Comparison of ENCODE assay signal across 18 cellular contexts in the genomic region with DNA sequence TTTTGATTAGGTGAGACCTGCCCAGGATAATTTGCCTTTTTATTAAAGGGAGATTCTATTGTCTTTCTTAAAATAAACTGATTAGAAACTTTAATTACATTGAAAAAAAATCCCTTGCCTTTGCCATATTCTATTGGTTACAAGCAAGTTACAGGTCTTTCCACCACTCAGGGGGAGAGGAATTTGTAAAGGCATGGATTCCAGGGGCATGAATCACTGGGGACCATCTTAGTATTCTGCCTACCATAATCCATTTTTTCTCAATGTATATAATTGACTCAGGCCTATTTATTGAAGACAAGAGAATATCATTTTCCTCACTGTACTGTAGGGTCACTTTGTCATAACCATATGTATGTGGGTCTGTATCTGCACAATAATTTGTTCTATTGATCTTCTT.
DNase-seq lines count a peak whose midpoint lies in the region; ATAC-seq, FAIRE-seq and TF ChIP-seq lines count a peak whose summit lies in the region.
"Had no signal": no experiment of that assay in that cellular context is flagged by ENCODE, and none has a peak within 500 bp of the region (broad histone marks: within the 10 kb centered on the region; RNA-seq: fewer than 3 reads in every experiment).

No MANE protein-coding gene starts in this region.

- POLR2A ChIA-PET in K562 (lab: Yijun Ruan, JAX), result no interaction called here

- FAIRE-seq in K562 (lab: Jason Lieb, UNC), result no peak
- FAIRE-seq: GM18507, HepG2 had no signal

- peaks cover 15% of the 10 kb centered on the region for H3K27me3 Mint-ChIP-seq in activated naive CD8-positive, alpha-beta T cell treated with anti-CD3 and anti-CD28 coated beads, Interleukin-2, amount 50 U/mL, for 24 hours

- no peaks in the 10 kb centered on the region for H3K4me1 ChIP-seq in HUES48 (ENCODE audit: control insufficient read depth, insufficient read depth, low read length)
- H3K4me1 ChIP-seq in K562 (replicated peaks in 1 of 2; ENCODE audit: control insufficient read depth in 2 of 2, insufficient read depth in 2 of 2, low read length in 2 of 2), result no peaks in the 10 kb centered on the region
- no peaks in the 10 kb centered on the region for H3K4me1 ChIP-seq in mesodermal cell (ENCODE audit: control insufficient read depth, insufficient read depth, low read length, poor library complexity, severe bottlenecking)

- H3K27ac Mint-ChIP-seq in activated naive CD8-positive, alpha-beta T cell treated with anti-CD3 and anti-CD28 coated beads, Interleukin-2, amount 50 U/mL, for 24 hours, result no peak overlapping the region
- H3K27ac Mint-ChIP-seq: B cell; CD4-positive, alpha-beta memory T cell; HFFc6 had no signal

- ATAC-seq in K562, result no peak
- no peak for ATAC-seq in activated naive CD8-positive, alpha-beta T cell treated with anti-CD3 and anti-CD28 coated beads, Interleukin-2, amount 50 U/mL, for 24 hours
- ATAC-seq in HG03378 (IDR thresholded peaks at IDR 0.05; ENCODE audit: unreplicated experiment), result no peak
- ATAC-seq: HepG2 had no signal

- BruUV-seq in K562 (replicated peaks; lab: Mats Ljungman, UMichigan), result no TSS peak

- H3K36me3 Mint-ChIP-seq in activated naive CD8-positive, alpha-beta T cell treated with anti-CD3 and anti-CD28 coated beads, Interleukin-2, amount 50 U/mL, for 24 hours (ENCODE audit: low read depth), result no peaks in the 10 kb centered on the region

- no peak for TF ChIP-seq POLR2A in K562 (conservative IDR thresholded peaks at IDR 0.05)

- H3K9ac ChIP-seq in HUES48 (ENCODE audit: low read depth, low read length) (no peak overlapping the region), K562 (ENCODE audit: insufficient read depth in 1 of 2, low read depth in 2 of 2, low read length in 2 of 2) (no peak overlapping the region)

- H4K20me1 ChIP-seq in K562 (replicated peaks; ENCODE audit: control insufficient read depth, insufficient read depth, low read length), result no peaks in the 10 kb centered on the region

- no peak overlapping the region for H3K4me2 ChIP-seq in K562 (ENCODE audit: insufficient read depth, low read length)

- in situ Hi-C loops in K562 (cut with MboI), result no loop called here

- intact Hi-C loops in K562 (cut with micrococcal nuclease), result no loop called here

- H3K4me3 ChIP-seq in HUES48 (ENCODE audit: low read depth, low read length) (no peak overlapping the region), K562 (no peak overlapping the region), mesodermal cell (ENCODE audit: extremely low read depth, insufficient read depth, low read length, poor library complexity, severe bottlenecking) (no peak overlapping the region)

- H3K27me3 ChIP-seq in HUES48 (ENCODE audit: control insufficient read depth, insufficient read depth, low read length) (no peaks in the 10 kb centered on the region), K562 (ENCODE audit: control insufficient read depth in 2 of 2, insufficient read depth in 2 of 2, low read length in 2 of 2) (no peaks in the 10 kb centered on the region; a peak in 1 of 5 replicates)

- peak overlapping the region; percentile 33 for H3K27ac ChIP-seq in HUES48 (ENCODE audit: low read depth, low read length)
- H3K27ac ChIP-seq in K562 (ENCODE audit: extremely low read depth, low read depth, low read length), result no peak overlapping the region
- peak overlapping the region; percentile 26 for H3K27ac ChIP-seq in mesodermal cell (ENCODE audit: low read depth, low read length, severe bottlenecking)
- H3K27ac ChIP-seq: C4-2B, HL-60 had no signal

- no peaks in the 10 kb centered on the region for H3K9me3 ChIP-seq in HUES48 (ENCODE audit: control insufficient read depth, insufficient read depth, low read length)
- H3K9me3 ChIP-seq in K562 (replicated peaks; ENCODE audit: control insufficient read depth, insufficient read depth, low read depth, low read length), result no peaks in the 10 kb centered on the region
- no peaks in the 10 kb centered on the region for H3K9me3 ChIP-seq in mesodermal cell (ENCODE audit: control insufficient read depth, low read length)

- no peaks in the 10 kb centered on the region for H3K9me1 ChIP-seq in K562 (ENCODE audit: control insufficient read depth, insufficient read depth, low read length)

- peaks cover 17% of the 10 kb centered on the region for H3K9me3 Mint-ChIP-seq in activated naive CD8-positive, alpha-beta T cell treated with anti-CD3 and anti-CD28 coated beads, Interleukin-2, amount 50 U/mL, for 24 hours
- H3K9me3 Mint-ChIP-seq: HFFc6 had no signal

- TF ChIP-seq EP300 in K562 (IDR thresholded peaks at IDR 0.05; ENCODE audit: low read length), result no peak

- peak overlapping the region; percentile 57; the same call in 1 of the 2 replicates for H2AFZ ChIP-seq in K562 (ENCODE audit: low read depth, low read length)

- H3K79me2 ChIP-seq in K562 (ENCODE audit: control insufficient read depth, insufficient read depth, low read length), result no peaks in the 10 kb centered on the region

- CTCF ChIA-PET in K562 (lab: Yijun Ruan, JAX; ENCODE audit: low intra/inter-chr PET ratio), result no interaction called here

- TF ChIP-seq CTCF in K562 (IDR thresholded peaks at IDR 0.05 in 2 of 3, conservative IDR thresholded peaks at IDR 0.05 in 1 of 3; ENCODE audit: insufficient read depth in 2 of 3, low read depth in 1 of 3, low read length in 3 of 3), result no peak

- no peak overlapping the region for H3K4me3 Mint-ChIP-seq in activated naive CD8-positive, alpha-beta T cell treated with anti-CD3 and anti-CD28 coated beads, Interleukin-2, amount 50 U/mL, for 24 hours
- H3K4me3 Mint-ChIP-seq: B cell; CD4-positive, alpha-beta memory T cell; HFFc6 had no signal

- no peaks in the 10 kb centered on the region for H3K36me3 ChIP-seq in HUES48 (ENCODE audit: control insufficient read depth, insufficient read depth, low read length)
- H3K36me3 ChIP-seq in K562 (ENCODE audit: control insufficient read depth, insufficient read depth, low read length), result no peaks in the 10 kb centered on the region
- no peaks in the 10 kb centered on the region for H3K36me3 ChIP-seq in mesodermal cell (ENCODE audit: control insufficient read depth, insufficient read depth, low read length)

- no peaks in the 10 kb centered on the region for H3K4me1 Mint-ChIP-seq in activated naive CD8-positive, alpha-beta T cell treated with anti-CD3 and anti-CD28 coated beads, Interleukin-2, amount 50 U/mL, for 24 hours
- H3K4me1 Mint-ChIP-seq: B cell; CD4-positive, alpha-beta memory T cell had no signal

- no peak for TF ChIP-seq RAD21 in K562 (CRISPR knock-in tag; conservative IDR thresholded peaks at IDR 0.05 in 1 of 2, IDR thresholded peaks at IDR 0.05 in 1 of 2)

- peak; percentile 65 for DNase-seq in ELR (ENCODE audit: low read depth)
- DNase-seq in K562 (ENCODE audit: extremely low read depth in 1 of 4, low spot score in 3 of 4), result no peak
- DNase-seq in activated naive CD8-positive, alpha-beta T cell treated with anti-CD3 and anti-CD28 coated beads, Interleukin-2, amount 50 U/mL, for 24 hours, result no peak
- no peak for DNase-seq in germinal center (ENCODE audit: low spot score)
- DNase-seq in stimulated activated CD4-positive, alpha-beta T cell treated with anti-CD3 and anti-CD28 coated beads, Interleukin-2, amount 100 ng/mL, for 24 hours, result no peak
- DNase-seq: CD4-positive, alpha-beta memory T cell; DMS79; GOT3; HCEC 1CT; HFFc6 had no signal

TF ChIP-seq in K562, 482 proteins besides CTCF, POLR2A, EP300 and RAD21 (continues in another document):
- TF ChIP-seq ZNF133 (CRISPR knock-in tag; IDR thresholded peaks at IDR 0.05) (no peak), PML (IDR thresholded peaks at IDR 0.05; ENCODE audit: low read length) (no peak), PTTG1 (tag; IDR thresholded peaks at IDR 0.05; ENCODE audit: low read depth) (no peak)
- TF ChIP-seq, protein P1, sequence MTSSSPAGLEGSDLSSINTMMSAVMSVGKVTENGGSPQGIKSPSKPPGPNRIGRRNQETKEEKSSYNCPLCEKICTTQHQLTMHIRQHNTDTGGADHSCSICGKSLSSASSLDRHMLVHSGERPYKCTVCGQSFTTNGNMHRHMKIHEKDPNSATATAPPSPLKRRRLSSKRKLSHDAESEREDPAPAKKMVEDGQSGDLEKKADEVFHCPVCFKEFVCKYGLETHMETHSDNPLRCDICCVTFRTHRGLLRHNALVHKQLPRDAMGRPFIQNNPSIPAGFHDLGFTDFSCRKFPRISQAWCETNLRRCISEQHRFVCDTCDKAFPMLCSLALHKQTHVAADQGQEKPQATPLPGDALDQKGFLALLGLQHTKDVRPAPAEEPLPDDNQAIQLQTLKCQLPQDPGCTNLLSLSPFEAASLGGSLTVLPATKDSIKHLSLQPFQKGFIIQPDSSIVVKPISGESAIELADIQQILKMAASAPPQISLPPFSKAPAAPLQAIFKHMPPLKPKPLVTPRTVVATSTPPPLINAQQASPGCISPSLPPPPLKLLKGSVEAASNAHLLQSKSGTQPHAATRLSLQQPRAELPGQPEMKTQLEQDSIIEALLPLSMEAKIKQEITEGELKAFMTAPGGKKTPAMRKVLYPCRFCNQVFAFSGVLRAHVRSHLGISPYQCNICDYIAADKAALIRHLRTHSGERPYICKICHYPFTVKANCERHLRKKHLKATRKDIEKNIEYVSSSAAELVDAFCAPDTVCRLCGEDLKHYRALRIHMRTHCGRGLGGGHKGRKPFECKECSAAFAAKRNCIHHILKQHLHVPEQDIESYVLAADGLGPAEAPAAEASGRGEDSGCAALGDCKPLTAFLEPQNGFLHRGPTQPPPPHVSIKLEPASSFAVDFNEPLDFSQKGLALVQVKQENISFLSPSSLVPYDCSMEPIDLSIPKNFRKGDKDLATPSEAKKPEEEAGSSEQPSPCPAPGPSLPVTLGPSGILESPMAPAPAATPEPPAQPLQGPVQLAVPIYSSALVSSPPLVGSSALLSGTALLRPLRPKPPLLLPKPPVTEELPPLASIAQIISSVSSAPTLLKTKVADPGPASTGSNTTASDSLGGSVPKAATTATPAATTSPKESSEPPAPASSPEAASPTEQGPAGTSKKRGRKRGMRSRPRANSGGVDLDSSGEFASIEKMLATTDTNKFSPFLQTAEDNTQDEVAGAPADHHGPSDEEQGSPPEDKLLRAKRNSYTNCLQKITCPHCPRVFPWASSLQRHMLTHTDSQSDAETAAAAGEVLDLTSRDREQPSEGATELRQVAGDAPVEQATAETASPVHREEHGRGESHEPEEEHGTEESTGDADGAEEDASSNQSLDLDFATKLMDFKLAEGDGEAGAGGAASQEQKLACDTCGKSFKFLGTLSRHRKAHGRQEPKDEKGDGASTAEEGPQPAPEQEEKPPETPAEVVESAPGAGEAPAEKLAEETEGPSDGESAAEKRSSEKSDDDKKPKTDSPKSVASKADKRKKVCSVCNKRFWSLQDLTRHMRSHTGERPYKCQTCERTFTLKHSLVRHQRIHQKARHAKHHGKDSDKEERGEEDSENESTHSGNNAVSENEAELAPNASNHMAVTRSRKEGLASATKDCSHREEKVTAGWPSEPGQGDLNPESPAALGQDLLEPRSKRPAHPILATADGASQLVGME (CRISPR knock-in tag; IDR thresholded peaks at IDR 0.05), result no peak
